In genomic region chr6:13873288-13874190, GRCh38 we compare ENCODE assay signal across 7 cellular contexts. TPM values are rescaled to one million over a fixed set of nuclear protein-coding genes. Genes with fewer than 3 reads are reported as not detected.
DNase-seq lines count a peak whose midpoint lies in the region; ATAC-seq and TF ChIP-seq lines count a peak whose summit lies in the region.

No MANE protein-coding gene starts in this region.

- peaks cover 17% of the 10 kb centered on the region for H3K27me3 Mint-ChIP-seq in activated naive CD8-positive, alpha-beta T cell treated with anti-CD3 and anti-CD28 coated beads, Interleukin-2, amount 50 U/mL, for 24 hours

- DNase-seq in GM19238 (ENCODE audit: insufficient read length, low spot score) = peak; percentile 80
- peak; percentile 55 for DNase-seq in MM.1S
- peak; percentile 22 to 47 for DNase-seq in SW 1271 (lab: John Stamatoyannopoulos, UW)
- DNase-seq in activated naive CD8-positive, alpha-beta T cell treated with anti-CD3 and anti-CD28 coated beads, Interleukin-2, amount 50 U/mL, for 24 hours = peak; percentile 85
- peak in 27 of 51 donors; percentile 8 to 65 (median 25) for DNase-seq in hypothalamus (lab: John Stamatoyannopoulos, UW)
- DNase-seq in middle frontal gyrus (ENCODE audit: extremely low spot score, low spot score) = no peak

- H2AFZ ChIP-seq in MM.1S (ENCODE audit: low read length) = peak overlapping the region; percentile 93

- peak overlapping the region; percentile 13; the same call in 1 of the 2 replicates for H3K9ac ChIP-seq in MM.1S (ENCODE audit: low read length)
- H3K9ac ChIP-seq in skeletal muscle satellite cell (ENCODE audit: low read depth, low read length) = no peak overlapping the region

- peaks cover 4% of the 10 kb centered on the region for H3K9me3 Mint-ChIP-seq in activated naive CD8-positive, alpha-beta T cell treated with anti-CD3 and anti-CD28 coated beads, Interleukin-2, amount 50 U/mL, for 24 hours

- no peaks in the 10 kb centered on the region for H3K36me3 Mint-ChIP-seq in activated naive CD8-positive, alpha-beta T cell treated with anti-CD3 and anti-CD28 coated beads, Interleukin-2, amount 50 U/mL, for 24 hours (ENCODE audit: low read depth)

- H3K9me2 ChIP-seq in MM.1S (replicated peaks; ENCODE audit: insufficient read depth, low read length) = no peaks in the 10 kb centered on the region

- H3K36me3 ChIP-seq in MM.1S (replicated peaks; ENCODE audit: insufficient read depth, low read length) (no peaks in the 10 kb centered on the region), skeletal muscle satellite cell (ENCODE audit: insufficient read depth, low read length) (no peaks in the 10 kb centered on the region)

- no peaks in the 10 kb centered on the region for H4K20me1 ChIP-seq in MM.1S (ENCODE audit: insufficient read depth, low read length)

- H3K27ac ChIP-seq in MM.1S (ENCODE audit: low read length) = no peak overlapping the region

- ATAC-seq in activated naive CD8-positive, alpha-beta T cell treated with anti-CD3 and anti-CD28 coated beads, Interleukin-2, amount 50 U/mL, for 24 hours = peak; percentile 78

- H3K4me1 ChIP-seq in MM.1S (ENCODE audit: low read length) (no peaks in the 10 kb centered on the region), skeletal muscle satellite cell (ENCODE audit: control insufficient read depth, insufficient read depth, low read length) (peaks cover 13% of the 10 kb centered on the region)

- no peaks in the 10 kb centered on the region for H3F3A ChIP-seq in MM.1S (ENCODE audit: insufficient read depth, low read length)

- H3K4me3 ChIP-seq in MM.1S (ENCODE audit: low read length) (peak overlapping the region; percentile 60), skeletal muscle satellite cell (ENCODE audit: low read length) (peak overlapping the region; percentile 68)

- peaks cover 15% of the 10 kb centered on the region for H3K4me1 Mint-ChIP-seq in activated naive CD8-positive, alpha-beta T cell treated with anti-CD3 and anti-CD28 coated beads, Interleukin-2, amount 50 U/mL, for 24 hours

- H3K27ac Mint-ChIP-seq in activated naive CD8-positive, alpha-beta T cell treated with anti-CD3 and anti-CD28 coated beads, Interleukin-2, amount 50 U/mL, for 24 hours = no peak overlapping the region

- H3K27me3 ChIP-seq in MM.1S (replicated peaks; ENCODE audit: insufficient read depth, low read length) = no peaks in the 10 kb centered on the region
- H3K27me3 ChIP-seq in skeletal muscle satellite cell (ENCODE audit: control insufficient read depth, insufficient read depth, low read length) = peaks cover 15% of the 10 kb centered on the region

- H3K9me3 ChIP-seq in MM.1S (replicated peaks; ENCODE audit: insufficient read depth, low read length) = no peaks in the 10 kb centered on the region
- no peaks in the 10 kb centered on the region for H3K9me3 ChIP-seq in skeletal muscle satellite cell (replicated peaks; ENCODE audit: low read length)

- H3K79me2 ChIP-seq in MM.1S (ENCODE audit: low read length) = no peaks in the 10 kb centered on the region

- H3K4me3 Mint-ChIP-seq in activated naive CD8-positive, alpha-beta T cell treated with anti-CD3 and anti-CD28 coated beads, Interleukin-2, amount 50 U/mL, for 24 hours = peak overlapping the region; percentile 37

- peak; percentile 92 for TF ChIP-seq CTCF in MM.1S (IDR thresholded peaks at IDR 0.05; ENCODE audit: low read length)

- peak overlapping the region; percentile 98 for H3K4me2 ChIP-seq in MM.1S (ENCODE audit: low read depth, low read length)
- H3K4me2 ChIP-seq in skeletal muscle satellite cell (ENCODE audit: low read length) = peak overlapping the region; percentile 82

RNA-seq across cellular contexts. Expression of gene RNF182, which starts 51.2 kb away (rescaled TPM):
- total RNA-seq in skeletal muscle satellite cell (2012; rRNA removed) = 2.0 and 4.4 TPM in 2 replicates

RNA-seq across cellular contexts. Expression of gene MCUR1, which starts 59.2 kb away (rescaled TPM):
- 12.4 and 13.3 TPM in 2 replicates for total RNA-seq in skeletal muscle satellite cell (2012; rRNA removed)
